ENCODE assay signal across 18 cellular contexts in the genomic region with DNA sequence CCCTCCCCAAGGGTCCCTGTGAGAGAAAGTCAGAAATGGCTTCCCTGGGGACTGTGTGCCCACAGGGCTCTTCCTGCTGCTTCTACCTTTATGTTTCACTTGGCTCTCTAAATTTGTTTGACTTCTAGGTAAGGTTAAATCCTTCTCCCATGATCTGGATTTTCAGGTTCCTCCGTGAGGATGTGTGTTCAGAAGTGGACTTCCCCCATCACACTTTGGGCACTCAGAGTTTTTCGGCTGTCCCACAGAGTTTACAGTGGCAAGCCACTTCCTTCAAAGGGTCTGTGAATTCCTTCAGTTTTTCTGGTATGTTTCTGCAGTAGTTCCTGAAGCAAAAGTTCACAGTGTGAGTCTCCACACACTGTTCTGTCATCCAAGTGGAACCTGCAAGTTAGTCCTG. TPM values are rescaled to one million over a fixed set of nuclear protein-coding genes. Genes with fewer than 3 reads are reported as not detected.
DNase-seq lines count a peak whose midpoint lies in the region; ATAC-seq and TF ChIP-seq lines count a peak whose summit lies in the region.
"Had no signal": no experiment of that assay in that cellular context is flagged by ENCODE, and none has a peak within 500 bp of the region (broad histone marks: within the 10 kb centered on the region; RNA-seq: fewer than 3 reads in every experiment).

No MANE protein-coding gene starts in this region.

- no peak for TF ChIP-seq CTCF in C4-2B (conservative IDR thresholded peaks at IDR 0.05)
- no peak for TF ChIP-seq CTCF in HEK293 (tag by site-specific recombination; IDR thresholded peaks at IDR 0.05)
- TF ChIP-seq CTCF in epithelial cell of esophagus (IDR thresholded peaks at IDR 0.05; ENCODE audit: insufficient read depth, low read depth, low read length, missing control alignments) = no peak
- no peak for TF ChIP-seq CTCF in neural crest cell (conservative IDR thresholded peaks at IDR 0.05)
- TF ChIP-seq CTCF in foreskin keratinocyte (conservative IDR thresholded peaks at IDR 0.05) = no peak

- H3K9me3 ChIP-seq in HEK293 (ENCODE audit: control insufficient read depth, insufficient read depth, low read depth, low read length) = no peaks in the 10 kb centered on the region
- H3K9me3 ChIP-seq: Peyer's patch, SK-N-SH had no signal

- peak; percentile 2 for DNase-seq in epithelial cell of esophagus (ENCODE audit: low read depth)
- no peak for DNase-seq in neural crest cell (ENCODE audit: low read depth, low spot score)
- no peak for DNase-seq in activated naive CD4-positive, alpha-beta T cell treated with Interleukin-2 at 50 U/mL for 16 hours
- no peak for DNase-seq in GM19238 (ENCODE audit: insufficient read length, low spot score)
- DNase-seq in hypothalamus (lab: John Stamatoyannopoulos, UW) = no peak
- DNase-seq in foreskin keratinocyte = no peak
- DNase-seq: CD8-positive, alpha-beta T cell; H7; NCI-H1105 treated with DMSO at 0.1 percent for 48 hours; NCI-H1930; NCI-H2171; Peyer's patch; Right ventricle myocardium superior; SK-N-SH had no signal

- no peaks in the 10 kb centered on the region for H3K36me3 ChIP-seq in HEK293 (ENCODE audit: control insufficient read depth in 2 of 2, insufficient read depth in 1 of 2, low read length in 2 of 2)
- H3K36me3 ChIP-seq: Peyer's patch had no signal

- no peak overlapping the region for H3K4me3 Mint-ChIP-seq in neural crest cell
- H3K4me3 Mint-ChIP-seq: CD8-positive, alpha-beta T cell had no signal

- no peaks in the 10 kb centered on the region for H3K4me1 ChIP-seq in HEK293 (ENCODE audit: control insufficient read depth, insufficient read depth, low read length)
- no peaks in the 10 kb centered on the region for H3K4me1 ChIP-seq in foreskin keratinocyte
- H3K4me1 ChIP-seq: A549, Peyer's patch had no signal

- POLR2A ChIA-PET in HEK293 (lab: Yijun Ruan, JAX) = no interaction called here

- ATAC-seq in foreskin keratinocyte = no peak
- ATAC-seq: A549; CD8-positive, alpha-beta T cell; K562 had no signal

- H3K27ac ChIP-seq in C4-2B (peak overlapping the region; percentile 53), HEK293 (ENCODE audit: extremely low read depth, low read depth, low read length) (no peak overlapping the region), foreskin keratinocyte (no peak overlapping the region)
- H3K27ac ChIP-seq: A549, Peyer's patch had no signal

- H3K27me3 Mint-ChIP-seq in neural crest cell (ENCODE audit: low read depth) = no peaks in the 10 kb centered on the region

- H3K36me3 Mint-ChIP-seq in neural crest cell (ENCODE audit: low read depth) = peaks cover 10% of the 10 kb centered on the region
- H3K36me3 Mint-ChIP-seq: CD8-positive, alpha-beta T cell had no signal

- H3K27ac Mint-ChIP-seq in neural crest cell (ENCODE audit: unreplicated experiment) = peak overlapping the region; percentile 88
- H3K27ac Mint-ChIP-seq: CD8-positive, alpha-beta T cell had no signal

- H3K4me1 Mint-ChIP-seq in neural crest cell = peaks cover 6% of the 10 kb centered on the region

- H3K27me3 ChIP-seq in foreskin keratinocyte = no peaks in the 10 kb centered on the region
- H3K27me3 ChIP-seq: Peyer's patch had no signal

- H3K9me3 Mint-ChIP-seq in neural crest cell = peaks cover 10% of the 10 kb centered on the region

- CTCF ChIA-PET in HEK293 (lab: Yijun Ruan, JAX) = no interaction called here

- no peak overlapping the region for H3K4me3 ChIP-seq in HEK293 (ENCODE audit: low read depth, low read length)
- H3K4me3 ChIP-seq in epithelial cell of esophagus (ENCODE audit: low read length) = no peak overlapping the region
- H3K4me3 ChIP-seq: A549, K562, Peyer's patch had no signal

TF ChIP-seq in HEK293, 187 proteins besides CTCF, POLR2A, EP300 and RAD21:
- 0 out of 2 replicates have a peak, but pooled peaks have one; percentile 5 for TF ChIP-seq ZIC2 (tag by site-specific recombination; IDR thresholded peaks at IDR 0.05)
- no peak for TF ChIP-seq ZNF549 (tag by site-specific recombination; IDR thresholded peaks at IDR 0.05)

RNA-seq across cellular contexts. Expression of gene RARB, which starts 30.9 kb away (rescaled TPM):
- total RNA-seq in neural crest cell (0.98 and 1.9 TPM in 2 replicates), foreskin keratinocyte (not detected in 2 replicates)
- polyA plus RNA-seq in foreskin keratinocyte = not detected in 2 replicates
- total RNA-seq: CD8-positive, alpha-beta T cell had no signal
